1 cellular context compared by ENCODE assay signal in genomic region chr2:17879137-17879912, GRCh38.
TF ChIP-seq lines count a peak whose summit lies in the region.

No MANE protein-coding gene starts in this region.

TF ChIP-seq in WTC11, 78 proteins besides CTCF, POLR2A, EP300 and RAD21 (continued from another document and continues in another):
- TF ChIP-seq, protein P1, sequence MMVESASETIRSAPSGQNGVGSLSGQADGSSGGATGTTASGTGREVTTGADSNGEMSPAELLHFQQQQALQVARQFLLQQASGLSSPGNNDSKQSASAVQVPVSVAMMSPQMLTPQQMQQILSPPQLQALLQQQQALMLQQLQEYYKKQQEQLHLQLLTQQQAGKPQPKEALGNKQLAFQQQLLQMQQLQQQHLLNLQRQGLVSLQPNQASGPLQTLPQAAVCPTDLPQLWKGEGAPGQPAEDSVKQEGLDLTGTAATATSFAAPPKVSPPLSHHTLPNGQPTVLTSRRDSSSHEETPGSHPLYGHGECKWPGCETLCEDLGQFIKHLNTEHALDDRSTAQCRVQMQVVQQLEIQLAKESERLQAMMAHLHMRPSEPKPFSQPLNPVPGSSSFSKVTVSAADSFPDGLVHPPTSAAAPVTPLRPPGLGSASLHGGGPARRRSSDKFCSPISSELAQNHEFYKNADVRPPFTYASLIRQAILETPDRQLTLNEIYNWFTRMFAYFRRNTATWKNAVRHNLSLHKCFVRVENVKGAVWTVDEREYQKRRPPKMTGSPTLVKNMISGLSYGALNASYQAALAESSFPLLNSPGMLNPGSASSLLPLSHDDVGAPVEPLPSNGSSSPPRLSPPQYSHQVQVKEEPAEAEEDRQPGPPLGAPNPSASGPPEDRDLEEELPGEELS (CRISPR knock-in tag; IDR thresholded peaks at IDR 0.05): no peak
- 0 out of 2 replicates have a peak, but pooled peaks have one; percentile 30 for TF ChIP-seq KAT7 (CRISPR knock-in tag; IDR thresholded peaks at IDR 0.05; ENCODE audit: borderline replicate concordance)
- no peak for TF ChIP-seq ELF4 (CRISPR knock-in tag; IDR thresholded peaks at IDR 0.05; ENCODE audit: low read depth)
- no peak for TF ChIP-seq IRF2 (CRISPR knock-in tag; IDR thresholded peaks at IDR 0.05; ENCODE audit: borderline replicate concordance, low read depth)
- TF ChIP-seq NR1H2 (CRISPR knock-in tag; IDR thresholded peaks at IDR 0.05): no peak
- TF ChIP-seq NFATC4 (CRISPR knock-in tag; IDR thresholded peaks at IDR 0.05): no peak
- peak; percentile 28; the same call in 1 of the 2 replicates for TF ChIP-seq FOXK1 (CRISPR knock-in tag; IDR thresholded peaks at IDR 0.05)
- TF ChIP-seq ZNF121 (CRISPR knock-in tag; IDR thresholded peaks at IDR 0.05): no peak
- no peak for TF ChIP-seq ZNF317 (CRISPR knock-in tag; IDR thresholded peaks at IDR 0.05; ENCODE audit: borderline replicate concordance, low read depth)
- 0 out of 2 replicates have a peak, but pooled peaks have one; percentile 38 for TF ChIP-seq ZNF263 (CRISPR knock-in tag; IDR thresholded peaks at IDR 0.05; ENCODE audit: low read depth)
- peak; percentile 66 for TF ChIP-seq SP1 (CRISPR knock-in tag; conservative IDR thresholded peaks at IDR 0.05)
- TF ChIP-seq MLX (CRISPR knock-in tag; IDR thresholded peaks at IDR 0.05): no peak
- TF ChIP-seq CREM (CRISPR knock-in tag; IDR thresholded peaks at IDR 0.05): no peak
- no peak for TF ChIP-seq JUN (CRISPR knock-in tag; IDR thresholded peaks at IDR 0.05)
- TF ChIP-seq HMGXB4 (CRISPR knock-in tag; IDR thresholded peaks at IDR 0.05): peak; percentile 71; the same call in 1 of the 2 replicates
- TF ChIP-seq ZNF232 (CRISPR knock-in tag; IDR thresholded peaks at IDR 0.05): 0 out of 2 replicates have a peak, but pooled peaks have one; percentile 19
- TF ChIP-seq ZNF671 (CRISPR knock-in tag; IDR thresholded peaks at IDR 0.05): no peak
- TF ChIP-seq TEAD4 (CRISPR knock-in tag; IDR thresholded peaks at IDR 0.05): no peak
- no peak for TF ChIP-seq HMGA2 (CRISPR knock-in tag; IDR thresholded peaks at IDR 0.05)
- no peak for TF ChIP-seq NR3C1 (CRISPR knock-in tag; conservative IDR thresholded peaks at IDR 0.05; ENCODE audit: low read depth)
- no peak for TF ChIP-seq ZMAT4 (CRISPR knock-in tag; IDR thresholded peaks at IDR 0.05)
- no peak for TF ChIP-seq ZNF138 (CRISPR knock-in tag; conservative IDR thresholded peaks at IDR 0.05)
- TF ChIP-seq TCF7 (CRISPR knock-in tag; IDR thresholded peaks at IDR 0.05; ENCODE audit: low read depth): no peak
- no peak for TF ChIP-seq SMAD4 (CRISPR knock-in tag; IDR thresholded peaks at IDR 0.05)
- TF ChIP-seq CBFB (CRISPR knock-in tag; IDR thresholded peaks at IDR 0.05; ENCODE audit: low read depth): no peak
- TF ChIP-seq, protein P2, sequence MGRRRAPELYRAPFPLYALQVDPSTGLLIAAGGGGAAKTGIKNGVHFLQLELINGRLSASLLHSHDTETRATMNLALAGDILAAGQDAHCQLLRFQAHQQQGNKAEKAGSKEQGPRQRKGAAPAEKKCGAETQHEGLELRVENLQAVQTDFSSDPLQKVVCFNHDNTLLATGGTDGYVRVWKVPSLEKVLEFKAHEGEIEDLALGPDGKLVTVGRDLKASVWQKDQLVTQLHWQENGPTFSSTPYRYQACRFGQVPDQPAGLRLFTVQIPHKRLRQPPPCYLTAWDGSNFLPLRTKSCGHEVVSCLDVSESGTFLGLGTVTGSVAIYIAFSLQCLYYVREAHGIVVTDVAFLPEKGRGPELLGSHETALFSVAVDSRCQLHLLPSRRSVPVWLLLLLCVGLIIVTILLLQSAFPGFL (CRISPR knock-in tag; IDR thresholded peaks at IDR 0.05; ENCODE audit: borderline replicate concordance): no peak
- no peak for TF ChIP-seq ATF6 (CRISPR knock-in tag; IDR thresholded peaks at IDR 0.05)
- no peak for TF ChIP-seq ZNF396 (CRISPR knock-in tag; IDR thresholded peaks at IDR 0.05; ENCODE audit: borderline replicate concordance)
- no peak for TF ChIP-seq ATF3 (CRISPR knock-in tag; conservative IDR thresholded peaks at IDR 0.05)
- no peak for TF ChIP-seq TP53 (CRISPR knock-in tag; IDR thresholded peaks at IDR 0.05)
- TF ChIP-seq ZNF219 (CRISPR knock-in tag; IDR thresholded peaks at IDR 0.05; ENCODE audit: borderline replicate concordance): no peak
- TF ChIP-seq, protein P3, sequence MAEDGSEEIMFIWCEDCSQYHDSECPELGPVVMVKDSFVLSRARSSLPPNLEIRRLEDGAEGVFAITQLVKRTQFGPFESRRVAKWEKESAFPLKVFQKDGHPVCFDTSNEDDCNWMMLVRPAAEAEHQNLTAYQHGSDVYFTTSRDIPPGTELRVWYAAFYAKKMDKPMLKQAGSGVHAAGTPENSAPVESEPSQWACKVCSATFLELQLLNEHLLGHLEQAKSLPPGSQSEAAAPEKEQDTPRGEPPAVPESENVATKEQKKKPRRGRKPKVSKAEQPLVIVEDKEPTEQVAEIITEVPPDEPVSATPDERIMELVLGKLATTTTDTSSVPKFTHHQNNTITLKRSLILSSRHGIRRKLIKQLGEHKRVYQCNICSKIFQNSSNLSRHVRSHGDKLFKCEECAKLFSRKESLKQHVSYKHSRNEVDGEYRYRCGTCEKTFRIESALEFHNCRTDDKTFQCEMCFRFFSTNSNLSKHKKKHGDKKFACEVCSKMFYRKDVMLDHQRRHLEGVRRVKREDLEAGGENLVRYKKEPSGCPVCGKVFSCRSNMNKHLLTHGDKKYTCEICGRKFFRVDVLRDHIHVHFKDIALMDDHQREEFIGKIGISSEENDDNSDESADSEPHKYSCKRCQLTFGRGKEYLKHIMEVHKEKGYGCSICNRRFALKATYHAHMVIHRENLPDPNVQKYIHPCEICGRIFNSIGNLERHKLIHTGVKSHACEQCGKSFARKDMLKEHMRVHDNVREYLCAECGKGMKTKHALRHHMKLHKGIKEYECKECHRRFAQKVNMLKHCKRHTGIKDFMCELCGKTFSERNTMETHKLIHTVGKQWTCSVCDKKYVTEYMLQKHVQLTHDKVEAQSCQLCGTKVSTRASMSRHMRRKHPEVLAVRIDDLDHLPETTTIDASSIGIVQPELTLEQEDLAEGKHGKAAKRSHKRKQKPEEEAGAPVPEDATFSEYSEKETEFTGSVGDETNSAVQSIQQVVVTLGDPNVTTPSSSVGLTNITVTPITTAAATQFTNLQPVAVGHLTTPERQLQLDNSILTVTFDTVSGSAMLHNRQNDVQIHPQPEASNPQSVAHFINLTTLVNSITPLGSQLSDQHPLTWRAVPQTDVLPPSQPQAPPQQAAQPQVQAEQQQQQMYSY (CRISPR knock-in tag; IDR thresholded peaks at IDR 0.05): no peak
- TF ChIP-seq RELA (CRISPR knock-in tag; IDR thresholded peaks at IDR 0.05; ENCODE audit: borderline replicate concordance): no peak
- TF ChIP-seq STAT6 (CRISPR knock-in tag; conservative IDR thresholded peaks at IDR 0.05; ENCODE audit: low read depth): no peak
- TF ChIP-seq, protein P4, sequence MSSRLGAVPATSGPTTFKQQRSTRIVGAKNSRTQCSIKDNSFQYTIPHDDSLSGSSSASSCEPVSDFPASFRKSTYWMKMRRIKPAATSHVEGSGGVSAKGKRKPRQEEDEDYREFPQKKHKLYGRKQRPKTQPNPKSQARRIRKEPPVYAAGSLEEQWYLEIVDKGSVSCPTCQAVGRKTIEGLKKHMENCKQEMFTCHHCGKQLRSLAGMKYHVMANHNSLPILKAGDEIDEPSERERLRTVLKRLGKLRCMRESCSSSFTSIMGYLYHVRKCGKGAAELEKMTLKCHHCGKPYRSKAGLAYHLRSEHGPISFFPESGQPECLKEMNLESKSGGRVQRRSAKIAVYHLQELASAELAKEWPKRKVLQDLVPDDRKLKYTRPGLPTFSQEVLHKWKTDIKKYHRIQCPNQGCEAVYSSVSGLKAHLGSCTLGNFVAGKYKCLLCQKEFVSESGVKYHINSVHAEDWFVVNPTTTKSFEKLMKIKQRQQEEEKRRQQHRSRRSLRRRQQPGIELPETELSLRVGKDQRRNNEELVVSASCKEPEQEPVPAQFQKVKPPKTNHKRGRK (CRISPR knock-in tag; IDR thresholded peaks at IDR 0.05; ENCODE audit: borderline replicate concordance): no peak
- TF ChIP-seq NFYB (CRISPR knock-in tag; conservative IDR thresholded peaks at IDR 0.05; ENCODE audit: low read depth): no peak
- TF ChIP-seq ATF2 (CRISPR knock-in tag; IDR thresholded peaks at IDR 0.05; ENCODE audit: borderline replicate concordance, low read depth): no peak
- TF ChIP-seq ZBTB43 (CRISPR knock-in tag; IDR thresholded peaks at IDR 0.05): no peak
- no peak for TF ChIP-seq RORB (CRISPR knock-in tag; IDR thresholded peaks at IDR 0.05)
- no peak for TF ChIP-seq MXD4 (CRISPR knock-in tag; IDR thresholded peaks at IDR 0.05; ENCODE audit: borderline replicate concordance)
- TF ChIP-seq NR2C2 (CRISPR knock-in tag; IDR thresholded peaks at IDR 0.05): no peak
